Comparison of ENCODE assay signal across 1 cellular context in the genomic region with DNA sequence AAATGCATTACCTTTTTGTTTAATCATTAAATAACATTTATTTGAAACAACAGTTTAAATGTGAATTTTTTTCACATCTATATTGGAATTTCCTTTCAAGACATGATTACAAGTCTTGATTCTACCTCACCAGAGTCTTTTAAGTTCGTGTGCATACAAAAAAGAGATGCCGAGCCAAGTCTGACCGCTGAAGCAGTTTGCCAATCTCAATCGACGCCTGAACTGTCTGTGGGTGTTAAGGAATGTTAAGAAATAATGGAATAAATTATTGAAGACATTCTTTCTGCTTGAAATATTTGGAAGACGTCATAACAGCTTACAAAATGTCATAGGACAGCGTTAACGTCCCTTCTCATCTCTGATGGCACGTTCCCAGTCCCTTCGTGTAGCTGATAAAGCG.
TF ChIP-seq lines count a peak whose summit lies in the region.

No MANE protein-coding gene starts in this region.

TF ChIP-seq in HepG2, 621 proteins besides CTCF, POLR2A, EP300 and RAD21:
- TF ChIP-seq, protein P1, sequence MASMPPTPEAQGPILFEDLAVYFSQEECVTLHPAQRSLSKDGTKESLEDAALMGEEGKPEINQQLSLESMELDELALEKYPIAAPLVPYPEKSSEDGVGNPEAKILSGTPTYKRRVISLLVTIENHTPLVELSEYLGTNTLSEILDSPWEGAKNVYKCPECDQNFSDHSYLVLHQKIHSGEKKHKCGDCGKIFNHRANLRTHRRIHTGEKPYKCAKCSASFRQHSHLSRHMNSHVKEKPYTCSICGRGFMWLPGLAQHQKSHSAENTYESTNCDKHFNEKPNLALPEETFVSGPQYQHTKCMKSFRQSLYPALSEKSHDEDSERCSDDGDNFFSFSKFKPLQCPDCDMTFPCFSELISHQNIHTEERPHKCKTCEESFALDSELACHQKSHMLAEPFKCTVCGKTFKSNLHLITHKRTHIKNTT (CRISPR knock-in tag; IDR thresholded peaks at IDR 0.05): no peak
- TF ChIP-seq SP1 (IDR thresholded peaks at IDR 0.05) (no peak), SP1 (CRISPR knock-in tag; IDR thresholded peaks at IDR 0.05) (no peak), ZNF710 (CRISPR knock-in tag; IDR thresholded peaks at IDR 0.05; ENCODE audit: borderline replicate concordance) (no peak), CBX1 (IDR thresholded peaks at IDR 0.05; ENCODE audit: low read depth) (no peak), ADNP (CRISPR knock-in tag; IDR thresholded peaks at IDR 0.05) (no peak), FOSL2 (CRISPR knock-in tag; IDR thresholded peaks at IDR 0.05) (no peak), ZNF788 (CRISPR knock-in tag; IDR thresholded peaks at IDR 0.05; ENCODE audit: borderline replicate concordance) (no peak)
- TF ChIP-seq, protein P2, sequence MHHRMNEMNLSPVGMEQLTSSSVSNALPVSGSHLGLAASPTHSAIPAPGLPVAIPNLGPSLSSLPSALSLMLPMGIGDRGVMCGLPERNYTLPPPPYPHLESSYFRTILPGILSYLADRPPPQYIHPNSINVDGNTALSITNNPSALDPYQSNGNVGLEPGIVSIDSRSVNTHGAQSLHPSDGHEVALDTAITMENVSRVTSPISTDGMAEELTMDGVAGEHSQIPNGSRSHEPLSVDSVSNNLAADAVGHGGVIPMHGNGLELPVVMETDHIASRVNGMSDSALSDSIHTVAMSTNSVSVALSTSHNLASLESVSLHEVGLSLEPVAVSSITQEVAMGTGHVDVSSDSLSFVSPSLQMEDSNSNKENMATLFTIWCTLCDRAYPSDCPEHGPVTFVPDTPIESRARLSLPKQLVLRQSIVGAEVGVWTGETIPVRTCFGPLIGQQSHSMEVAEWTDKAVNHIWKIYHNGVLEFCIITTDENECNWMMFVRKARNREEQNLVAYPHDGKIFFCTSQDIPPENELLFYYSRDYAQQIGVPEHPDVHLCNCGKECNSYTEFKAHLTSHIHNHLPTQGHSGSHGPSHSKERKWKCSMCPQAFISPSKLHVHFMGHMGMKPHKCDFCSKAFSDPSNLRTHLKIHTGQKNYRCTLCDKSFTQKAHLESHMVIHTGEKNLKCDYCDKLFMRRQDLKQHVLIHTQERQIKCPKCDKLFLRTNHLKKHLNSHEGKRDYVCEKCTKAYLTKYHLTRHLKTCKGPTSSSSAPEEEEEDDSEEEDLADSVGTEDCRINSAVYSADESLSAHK (CRISPR knock-in tag; IDR thresholded peaks at IDR 0.05; ENCODE audit: borderline replicate concordance): no peak
- TF ChIP-seq, protein P3, sequence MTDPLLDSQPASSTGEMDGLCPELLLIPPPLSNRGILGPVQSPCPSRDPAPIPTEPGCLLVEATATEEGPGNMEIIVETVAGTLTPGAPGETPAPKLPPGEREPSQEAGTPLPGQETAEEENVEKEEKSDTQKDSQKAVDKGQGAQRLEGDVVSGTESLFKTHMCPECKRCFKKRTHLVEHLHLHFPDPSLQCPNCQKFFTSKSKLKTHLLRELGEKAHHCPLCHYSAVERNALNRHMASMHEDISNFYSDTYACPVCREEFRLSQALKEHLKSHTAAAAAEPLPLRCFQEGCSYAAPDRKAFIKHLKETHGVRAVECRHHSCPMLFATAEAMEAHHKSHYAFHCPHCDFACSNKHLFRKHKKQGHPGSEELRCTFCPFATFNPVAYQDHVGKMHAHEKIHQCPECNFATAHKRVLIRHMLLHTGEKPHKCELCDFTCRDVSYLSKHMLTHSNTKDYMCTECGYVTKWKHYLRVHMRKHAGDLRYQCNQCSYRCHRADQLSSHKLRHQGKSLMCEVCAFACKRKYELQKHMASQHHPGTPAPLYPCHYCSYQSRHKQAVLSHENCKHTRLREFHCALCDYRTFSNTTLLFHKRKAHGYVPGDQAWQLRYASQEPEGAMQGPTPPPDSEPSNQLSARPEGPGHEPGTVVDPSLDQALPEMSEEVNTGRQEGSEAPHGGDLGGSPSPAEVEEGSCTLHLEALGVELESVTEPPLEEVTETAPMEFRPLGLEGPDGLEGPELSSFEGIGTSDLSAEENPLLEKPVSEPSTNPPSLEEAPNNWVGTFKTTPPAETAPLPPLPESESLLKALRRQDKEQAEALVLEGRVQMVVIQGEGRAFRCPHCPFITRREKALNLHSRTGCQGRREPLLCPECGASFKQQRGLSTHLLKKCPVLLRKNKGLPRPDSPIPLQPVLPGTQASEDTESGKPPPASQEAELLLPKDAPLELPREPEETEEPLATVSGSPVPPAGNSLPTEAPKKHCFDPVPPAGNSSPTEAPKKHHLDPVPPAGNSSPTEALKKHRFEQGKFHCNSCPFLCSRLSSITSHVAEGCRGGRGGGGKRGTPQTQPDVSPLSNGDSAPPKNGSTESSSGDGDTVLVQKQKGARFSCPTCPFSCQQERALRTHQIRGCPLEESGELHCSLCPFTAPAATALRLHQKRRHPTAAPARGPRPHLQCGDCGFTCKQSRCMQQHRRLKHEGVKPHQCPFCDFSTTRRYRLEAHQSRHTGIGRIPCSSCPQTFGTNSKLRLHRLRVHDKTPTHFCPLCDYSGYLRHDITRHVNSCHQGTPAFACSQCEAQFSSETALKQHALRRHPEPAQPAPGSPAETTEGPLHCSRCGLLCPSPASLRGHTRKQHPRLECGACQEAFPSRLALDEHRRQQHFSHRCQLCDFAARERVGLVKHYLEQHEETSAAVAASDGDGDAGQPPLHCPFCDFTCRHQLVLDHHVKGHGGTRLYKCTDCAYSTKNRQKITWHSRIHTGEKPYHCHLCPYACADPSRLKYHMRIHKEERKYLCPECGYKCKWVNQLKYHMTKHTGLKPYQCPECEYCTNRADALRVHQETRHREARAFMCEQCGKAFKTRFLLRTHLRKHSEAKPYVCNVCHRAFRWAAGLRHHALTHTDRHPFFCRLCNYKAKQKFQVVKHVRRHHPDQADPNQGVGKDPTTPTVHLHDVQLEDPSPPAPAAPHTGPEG (CRISPR knock-in tag; IDR thresholded peaks at IDR 0.05): no peak
TF ChIP-seq in HepG2: peak in this region for 0.
